In genomic region chr1:35556494-35557117, GRCh38 we compare ENCODE assay signal across 9 cellular contexts. TPM values are rescaled to one million over a fixed set of nuclear protein-coding genes. Genes with fewer than 3 reads are reported as not detected.
A peak's percentile ranks its signal among the peaks of the same experiment; 100 is the strongest.
DNase-seq lines count a peak whose midpoint lies in the region; ATAC-seq and TF ChIP-seq lines count a peak whose summit lies in the region.
"Had no signal": no experiment of that assay in that cellular context is flagged by ENCODE, and none has a peak within 500 bp of the region (broad histone marks: within the 10 kb centered on the region; RNA-seq: fewer than 3 reads in every experiment).

No MANE protein-coding gene starts in this region.

- H3K36me3 ChIP-seq in BLaER1 (peaks cover 43% of the 10 kb centered on the region), transverse colon (peaks cover 0 to 27% (median 8%) of the 10 kb centered on the region in 4 donors)

- H3K4me1 ChIP-seq in BLaER1 (peaks cover 41% of the 10 kb centered on the region), transverse colon (peaks cover 17 to 43% (median 37%) of the 10 kb centered on the region in 4 donors)

- in situ Hi-C loops in transverse colon (cut with MboI; ENCODE audit: low pct_ligation_motif_present in 1 of 4, low pct_unique_long_range_greater_than_20kb in 1 of 4, low sequenced_read_pairs in 3 of 4) = loop anchor here in 2 of 4 donors (25.0 kb wide), 2 partner anchors 94 to 369 kb away; partner anchors contain the start of gene SFPQ (in 2 of the 2)

- H3K4me2 ChIP-seq in BLaER1 = peak overlapping the region; percentile 89

- H3K36me3 Mint-ChIP-seq in activated naive CD8-positive, alpha-beta T cell = no peaks in the 10 kb centered on the region

- peak overlapping the region; percentile 62 for H3K27ac Mint-ChIP-seq in activated naive CD8-positive, alpha-beta T cell

- H3K27ac ChIP-seq in BLaER1 (peak overlapping the region; percentile 91), transverse colon (peak overlapping the region; percentile 88 to 96 (median 95))

- H3K27me3 ChIP-seq in BLaER1 (no peaks in the 10 kb centered on the region), transverse colon (no peaks in the 10 kb centered on the region)

- WGBS in transverse colon (ENCODE audit: low coverage in 1 of 2), 2 donors = 2 to 13% methylated on average over 1 to 15 of the region's 17 CpGs

- H3K9me3 ChIP-seq in BLaER1 (no peaks in the 10 kb centered on the region), transverse colon (no peaks in the 10 kb centered on the region)

- DNase-seq in left lobe of liver (ENCODE audit: low spot score) = no peak
- no peak for DNase-seq in transverse colon
- no peak for DNase-seq in effector CD8-positive, alpha-beta T cell (lab: John Stamatoyannopoulos, UW)

- intact Hi-C loops in transverse colon (cut with DNase I; ENCODE audit: low total_unique reads) = no loop called here

- no peak for TF ChIP-seq POLR2A in transverse colon (IDR thresholded peaks at IDR 0.05)

- peaks cover 55% of the 10 kb centered on the region for H3K4me1 Mint-ChIP-seq in activated naive CD8-positive, alpha-beta T cell (ENCODE audit: low read depth)

- peaks cover 26% of the 10 kb centered on the region for H4K20me1 ChIP-seq in BLaER1

- no peak for TF ChIP-seq EP300 in transverse colon (IDR thresholded peaks at IDR 0.05; ENCODE audit: low read depth)

- no peaks in the 10 kb centered on the region for H3K9me3 Mint-ChIP-seq in activated naive CD8-positive, alpha-beta T cell (ENCODE audit: low read depth)

- H3K4me3 ChIP-seq in BLaER1 (peak overlapping the region; percentile 91), transverse colon (peak overlapping the region; percentile 60 to 89 (median 70))

- no peaks in the 10 kb centered on the region for H3K27me3 Mint-ChIP-seq in activated naive CD8-positive, alpha-beta T cell

- TF ChIP-seq CTCF in transverse colon (IDR thresholded peaks at IDR 0.05) = no peak

- peak overlapping the region; percentile 95 for H3K4me3 Mint-ChIP-seq in activated naive CD8-positive, alpha-beta T cell

- H3K9ac ChIP-seq in BLaER1 = peak overlapping the region; percentile 91

- ATAC-seq in HG03103 (IDR thresholded peaks at IDR 0.05; ENCODE audit: low read depth, unreplicated experiment) (peak; percentile 26), left lobe of liver (peak; percentile 16), HG02759 (IDR thresholded peaks at IDR 0.05; ENCODE audit: unreplicated experiment) (no peak), GM21717 (IDR thresholded peaks at IDR 0.05; ENCODE audit: unreplicated experiment) (no peak)

RNA-seq across cellular contexts. Expression of gene KIAA0319L, which starts 0.6 kb away (rescaled TPM):
- total RNA-seq in left lobe of liver (49.2 TPM), transverse colon (100 to 1,000 TPM in 2 of 4 donors, 10 to 100 TPM in 2; 91.7 to 112 (median 97.6) TPM)

RNA-seq across cellular contexts. Expression of gene NCDN, which starts 1.0 kb away (rescaled TPM):
- total RNA-seq in left lobe of liver = 7.0 TPM
- 10 to 100 TPM in 1 of 4 donors, 1 to 10 TPM in 3; 6.7 to 11.3 (median 9.5) TPM for total RNA-seq in transverse colon

RNA-seq across cellular contexts. Expression of gene TFAP2E, which starts 16.5 kb away (rescaled TPM):
- total RNA-seq in left lobe of liver = 0.13 TPM
- total RNA-seq in transverse colon = 1 to 10 TPM in 1 of 4 donors, under 1 TPM in 1, not detected in 2; 0.27 to 1.4 TPM
- total RNA-seq: HT1080 had no signal

Comparison
In these comparisons a context has a peak if more than half of its experiments do, and no peak if none do; other contexts are left out.
1. ATAC-seq: peak in HG03103 (single experiment) and left lobe of liver (single experiment); none in HG02759 (single experiment) and GM21717 (single experiment).